In genomic region chr9:2292733-2293132, GRCh38 we compare ENCODE assay signal across 16 cellular contexts.
"Had no signal": no experiment of that assay in that cellular context is flagged by ENCODE, and none has a peak within 500 bp of the region (broad histone marks: within the 10 kb centered on the region; RNA-seq: fewer than 3 reads in every experiment).

No MANE protein-coding gene starts in this region.

- H3K27ac ChIP-seq: gastroesophageal sphincter, sigmoid colon, thoracic aorta, vagina had no signal

- DNase-seq: activated CD4-positive, alpha-beta T cell treated with anti-CD3 and anti-CD28 coated beads, Interleukin-2, amount 50 U/mL, for 1 hour; activated gamma-delta T cell treated with Interleukin-2 at 50 U/mL for 16 hours; activated naive CD8-positive, alpha-beta T cell treated with anti-CD3 and anti-CD28 coated beads, Interleukin-2, amount 10 ng/mL, durations not matched to agents 7 days and 5 days; activated T-cell treated with anti-CD3 and anti-CD28 coated beads, Interleukin-2, amount 50 U/mL, for 1 hour; aorta; kidney glomerular epithelial cell; midbrain; naive thymus-derived CD8-positive, alpha-beta T cell; nucleus accumbens; sigmoid colon; stimulated activated CD4-positive, alpha-beta T cell treated with anti-CD3 and anti-CD28 coated beads, Interleukin-15, amount 100 ng/mL, for 24 hours; stimulated activated CD4-positive, alpha-beta T cell treated with anti-CD3 and anti-CD28 coated beads, Interleukin-4, amount 100 ng/mL, for 4 hours; stimulated activated naive CD8-positive, alpha-beta T cell treated with anti-CD3 and anti-CD28 coated beads, Interleukin-15, amount 100 ng/mL, for 72 hours had no signal

- H3K4me1 ChIP-seq: gastroesophageal sphincter, sigmoid colon, vagina had no signal

- H3K27me3 ChIP-seq: gastroesophageal sphincter, sigmoid colon, vagina had no signal

- H3K9me3 ChIP-seq: gastroesophageal sphincter, sigmoid colon, thoracic aorta, vagina had no signal

- H3K4me3 ChIP-seq: gastroesophageal sphincter, sigmoid colon, thoracic aorta, vagina had no signal

- ATAC-seq: gastroesophageal sphincter; naive thymus-derived CD8-positive, alpha-beta T cell; stimulated activated naive CD8-positive, alpha-beta T cell treated with anti-CD3 and anti-CD28 coated beads, Interleukin-15, amount 100 ng/mL, for 72 hours had no signal

- H3K36me3 ChIP-seq: gastroesophageal sphincter, sigmoid colon, thoracic aorta, vagina had no signal
